ENCODE assay signal across 32 cellular contexts in the genomic region with DNA sequence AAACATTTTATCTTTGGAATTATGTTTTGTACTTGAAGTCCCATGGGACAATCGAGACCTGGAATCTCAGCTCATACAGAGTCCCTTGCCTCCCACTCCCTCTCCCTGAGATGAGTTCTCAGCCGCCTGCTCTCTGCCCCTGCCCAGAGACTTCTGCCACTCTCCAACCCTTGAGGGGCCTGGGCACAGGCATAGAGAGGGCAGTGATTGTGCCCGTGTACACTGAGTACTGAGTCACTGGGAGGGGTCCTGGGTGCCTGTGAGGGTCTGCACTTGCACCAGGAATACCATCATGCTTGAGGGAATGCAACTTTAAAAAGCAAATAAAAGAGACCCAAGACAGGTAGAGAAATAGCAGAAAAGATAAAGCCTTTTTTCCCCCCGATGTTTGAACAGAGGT.
"Had no signal": no experiment of that assay in that cellular context is flagged by ENCODE, and none has a peak within 500 bp of the region (broad histone marks: within the 10 kb centered on the region; RNA-seq: fewer than 3 reads in every experiment).

No MANE protein-coding gene starts in this region.

- DNase-seq: activated CD4-positive, alpha-beta memory T cell treated with anti-CD3 and anti-CD28 coated beads, Interleukin-2, amount 10 ng/mL, durations not matched to agents 7 days and 5 days; activated CD4-positive, alpha-beta T cell treated with anti-CD3 and anti-CD28 coated beads for 1 hour; activated CD4-positive, alpha-beta T cell treated with anti-CD3 and anti-CD28 coated beads for 4 hours; activated CD4-positive, alpha-beta T cell treated with anti-CD3 and anti-CD28 coated beads, Interleukin-2, amount 10 ng/mL, durations not matched to agents 7 days and 5 days; activated CD4-positive, alpha-beta T cell treated with anti-CD3 and anti-CD28 coated beads, Interleukin-2, amount 50 U/mL, for 4 hours; activated CD8-positive, alpha-beta memory T cell treated with anti-CD3 and anti-CD28 coated beads, Interleukin-2, amount 50 U/mL, for 48 hours; activated gamma-delta T cell; activated naive CD4-positive, alpha-beta T cell; activated naive CD4-positive, alpha-beta T cell treated with anti-CD3 and anti-CD28 coated beads, Interleukin-2, amount 10 ng/mL, durations not matched to agents 7 days and 5 days; activated naive CD8-positive, alpha-beta T cell treated with anti-CD3 and anti-CD28 coated beads, Interleukin-2, amount 10 ng/mL, durations not matched to agents 7 days and 5 days; activated T-cell treated with anti-CD3 and anti-CD28 coated beads for 4 hours; activated T-cell treated with anti-CD3 and anti-CD28 coated beads, Interleukin-2, amount 50 U/mL, for 24 hours; activated T-cell treated with anti-CD3 and anti-CD28 coated beads, Interleukin-2, amount 50 U/mL, for 72 hours; central memory CD4-positive, alpha-beta T cell; cerebellar nuclear complex; colonic mucosa; dorsolateral prefrontal cortex; effector memory CD4-positive, alpha-beta T cell; endodermal cell; foreskin fibroblast; gastrocnemius medialis; T-helper 2 cell had no signal

- ATAC-seq: activated naive CD4-positive, alpha-beta T cell treated with anti-CD3 and anti-CD28 coated beads, Interleukin-2, amount 50 U/mL, for 72 hours; activated T-cell treated with anti-CD3 and anti-CD28 coated beads, Interleukin-2, amount 50 U/mL, for 72 hours; esophagus mucosa; gastrocnemius medialis; WTC11 had no signal

- H3K27me3 ChIP-seq: ascending aorta, breast epithelium, cardiac muscle cell, colonic mucosa, dorsolateral prefrontal cortex, gastrocnemius medialis had no signal

- H3K4me1 Mint-ChIP-seq: activated CD4-positive, alpha-beta memory T cell treated with anti-CD3 and anti-CD28 coated beads, Interleukin-2, amount 10 ng/mL, durations not matched to agents 7 days and 5 days; activated CD4-positive, alpha-beta T cell treated with anti-CD3 and anti-CD28 coated beads, Interleukin-2, amount 10 ng/mL, durations not matched to agents 7 days and 5 days; activated naive CD4-positive, alpha-beta T cell treated with anti-CD3 and anti-CD28 coated beads, Interleukin-2, amount 10 ng/mL, durations not matched to agents 7 days and 5 days; activated naive CD8-positive, alpha-beta T cell treated with anti-CD3 and anti-CD28 coated beads, Interleukin-2, amount 10 ng/mL, durations not matched to agents 7 days and 5 days; endodermal cell; WTC11 had no signal

- H3K4me3 ChIP-seq: ascending aorta, breast epithelium, cardiac muscle cell, colonic mucosa, dorsolateral prefrontal cortex, gastrocnemius medialis had no signal

- H3K4me1 ChIP-seq: ascending aorta, breast epithelium, colonic mucosa, gastrocnemius medialis had no signal

- H3K27me3 Mint-ChIP-seq: activated CD4-positive, alpha-beta memory T cell treated with anti-CD3 and anti-CD28 coated beads, Interleukin-2, amount 10 ng/mL, durations not matched to agents 7 days and 5 days; activated CD4-positive, alpha-beta T cell treated with anti-CD3 and anti-CD28 coated beads, Interleukin-2, amount 10 ng/mL, durations not matched to agents 7 days and 5 days; activated naive CD4-positive, alpha-beta T cell treated with anti-CD3 and anti-CD28 coated beads, Interleukin-2, amount 10 ng/mL, durations not matched to agents 7 days and 5 days; activated naive CD8-positive, alpha-beta T cell treated with anti-CD3 and anti-CD28 coated beads, Interleukin-2, amount 10 ng/mL, durations not matched to agents 7 days and 5 days; activated T-cell treated with anti-CD3 and anti-CD28 coated beads, Interleukin-2, amount 50 U/mL, for 24 hours; brain; dendritic cell treated with granulocyte-macrophage colony-stimulating factor and Interleukin-4, amounts not matched to agents 40 ng/mL and 50 ng/mL, for 4 days had no signal

- H3K27ac Mint-ChIP-seq: activated CD4-positive, alpha-beta memory T cell treated with anti-CD3 and anti-CD28 coated beads, Interleukin-2, amount 10 ng/mL, durations not matched to agents 7 days and 5 days; activated CD4-positive, alpha-beta T cell treated with anti-CD3 and anti-CD28 coated beads, Interleukin-2, amount 10 ng/mL, durations not matched to agents 7 days and 5 days; activated naive CD4-positive, alpha-beta T cell treated with anti-CD3 and anti-CD28 coated beads, Interleukin-2, amount 10 ng/mL, durations not matched to agents 7 days and 5 days; activated naive CD4-positive, alpha-beta T cell treated with anti-CD3 and anti-CD28 coated beads, Interleukin-2, amount 50 U/mL, for 72 hours; activated naive CD8-positive, alpha-beta T cell treated with anti-CD3 and anti-CD28 coated beads, Interleukin-2, amount 10 ng/mL, durations not matched to agents 7 days and 5 days; activated T-cell treated with anti-CD3 and anti-CD28 coated beads, Interleukin-2, amount 50 U/mL, for 24 hours; activated T-cell treated with anti-CD3 and anti-CD28 coated beads, Interleukin-2, amount 50 U/mL, for 72 hours; brain; dendritic cell treated with granulocyte-macrophage colony-stimulating factor and Interleukin-4, amounts not matched to agents 40 ng/mL and 50 ng/mL, for 4 days; endodermal cell; WTC11 had no signal

- H3K36me3 Mint-ChIP-seq: activated naive CD4-positive, alpha-beta T cell treated with anti-CD3 and anti-CD28 coated beads, Interleukin-2, amount 10 ng/mL, durations not matched to agents 7 days and 5 days; activated naive CD4-positive, alpha-beta T cell treated with anti-CD3 and anti-CD28 coated beads, Interleukin-2, amount 50 U/mL, for 72 hours; activated naive CD8-positive, alpha-beta T cell treated with anti-CD3 and anti-CD28 coated beads, Interleukin-2, amount 10 ng/mL, durations not matched to agents 7 days and 5 days; brain; WTC11 had no signal

- H3K4me3 Mint-ChIP-seq: activated CD4-positive, alpha-beta memory T cell treated with anti-CD3 and anti-CD28 coated beads, Interleukin-2, amount 10 ng/mL, durations not matched to agents 7 days and 5 days; activated CD4-positive, alpha-beta T cell treated with anti-CD3 and anti-CD28 coated beads, Interleukin-2, amount 10 ng/mL, durations not matched to agents 7 days and 5 days; activated naive CD4-positive, alpha-beta T cell treated with anti-CD3 and anti-CD28 coated beads, Interleukin-2, amount 10 ng/mL, durations not matched to agents 7 days and 5 days; activated naive CD8-positive, alpha-beta T cell treated with anti-CD3 and anti-CD28 coated beads, Interleukin-2, amount 10 ng/mL, durations not matched to agents 7 days and 5 days; activated T-cell treated with anti-CD3 and anti-CD28 coated beads, Interleukin-2, amount 50 U/mL, for 24 hours; activated T-cell treated with anti-CD3 and anti-CD28 coated beads, Interleukin-2, amount 50 U/mL, for 72 hours; brain; dendritic cell treated with granulocyte-macrophage colony-stimulating factor and Interleukin-4, amounts not matched to agents 40 ng/mL and 50 ng/mL, for 4 days; endodermal cell; WTC11 had no signal

- H3K27ac ChIP-seq: ascending aorta, breast epithelium, cardiac muscle cell, colonic mucosa, dorsolateral prefrontal cortex, gastrocnemius medialis, VCaP had no signal

- H3K9me3 ChIP-seq: ascending aorta, breast epithelium, colonic mucosa, gastrocnemius medialis had no signal

- H3K36me3 ChIP-seq: ascending aorta, breast epithelium, cardiac muscle cell, colonic mucosa, gastrocnemius medialis had no signal

- H3K9me3 Mint-ChIP-seq: activated CD4-positive, alpha-beta T cell treated with anti-CD3 and anti-CD28 coated beads, Interleukin-2, amount 10 ng/mL, durations not matched to agents 7 days and 5 days; activated naive CD4-positive, alpha-beta T cell treated with anti-CD3 and anti-CD28 coated beads, Interleukin-2, amount 10 ng/mL, durations not matched to agents 7 days and 5 days; activated naive CD8-positive, alpha-beta T cell treated with anti-CD3 and anti-CD28 coated beads, Interleukin-2, amount 10 ng/mL, durations not matched to agents 7 days and 5 days; WTC11 had no signal

- FAIRE-seq: TTC549 had no signal
